1 cellular context compared by ENCODE assay signal in genomic region chr7:103486873-103487272, GRCh38. TPM values are rescaled to one million over a fixed set of nuclear protein-coding genes. Genes with fewer than 3 reads are reported as not detected.
"Had no signal": no experiment of that assay in that cellular context is flagged by ENCODE, and none has a peak within 500 bp of the region (broad histone marks: within the 10 kb centered on the region; RNA-seq: fewer than 3 reads in every experiment).

No MANE protein-coding gene starts in this region.

RNA-seq across cellular contexts. Expression of gene SLC26A5, which starts 40.9 kb away (rescaled TPM):
- total RNA-seq: GM12878 had no signal
